ENCODE assay signal across 8 cellular contexts in genomic region chr1:243254927-243255790, GRCh38. TPM values are rescaled to one million over a fixed set of nuclear protein-coding genes. Genes with fewer than 3 reads are reported as not detected.
DNase-seq lines count a peak whose midpoint lies in the region; ATAC-seq and TF ChIP-seq lines count a peak whose summit lies in the region.

Gene CEP170, minus strand, starts transcription at chr1:243255281. Its CDS starts 30,001 bp downstream, at chr1:243225280.

- no peaks in the 10 kb centered on the region for H3K9me3 Mint-ChIP-seq in activated B cell treated with CpG ODN at 0.5 μM for 24 hours

- H3K27ac ChIP-seq in caudate nucleus (ENCODE audit: low read depth, low read length), result peak within 1 kb of the TSS; percentile 98

- H3K36me3 Mint-ChIP-seq in activated B cell treated with CpG ODN at 0.5 μM for 24 hours (ENCODE audit: low read depth), result peaks cover 16% of the 10 kb centered on the region

- ATAC-seq in GM18870 (IDR thresholded peaks at IDR 0.05; ENCODE audit: unreplicated experiment) (peak; percentile 50), HG03135 (IDR thresholded peaks at IDR 0.05; ENCODE audit: unreplicated experiment) (peak; percentile 54), activated B cell treated with CpG ODN at 0.5 μM for 24 hours (ENCODE audit: low read depth) (peak; percentile 69)

- H3K4me3 Mint-ChIP-seq in activated B cell treated with CpG ODN at 0.5 μM for 24 hours, result peak within 1 kb of the TSS; percentile 98

- DNase-seq in ACHN (peak; percentile 96), NCI-H2196 treated with DMSO at 0.1 percent for 48 hours (lab: John Stamatoyannopoulos, UW; ENCODE audit: unreplicated experiment) (peak; percentile 74), activated B cell treated with CpG ODN at 0.5 μM for 24 hours (peak; percentile 85), caudate nucleus (lab: John Stamatoyannopoulos, UW) (peak; percentile 71 to 99 (median 92)), iris pigment epithelial cell (ENCODE audit: low read depth) (peak; percentile 88)
- peak; percentile 89 for DNase-seq in stimulated activated CD4-positive, alpha-beta T cell treated with anti-CD3 and anti-CD28 coated beads, Interleukin-12 subunit alpha, Interleukin-12 subunit beta, amount 100 ng/mL, for 4 hours

- in situ Hi-C loops in ACHN (cut with HindIII; ENCODE audit: low pct_ligation_motif_present, low pct_unique_long_range_greater_than_20kb, low sequenced_read_pairs), result no loop called here

- no peak for TF ChIP-seq CTCF in activated B cell treated with CpG ODN at 0.5 μM for 24 hours (IDR thresholded peaks at IDR 0.05)

- H3K27ac Mint-ChIP-seq in activated B cell treated with CpG ODN at 0.5 μM for 24 hours, result peak within 1 kb of the TSS; percentile 98

- POLR2A ChIA-PET in activated B cell treated with CpG ODN at 0.5 μM for 24 hours (lab: Charles Lee), result interaction anchor here (0.5 to 4.5 kb wide), 26 partner anchors 8 to 1609 kb away, joined by 3 to 66 read pairs (median 4); partner anchors contain the start of genes ADSS2 and HNRNPU

- intact Hi-C loops in activated B cell treated with CpG ODN at 0.5 μM for 24 hours (cut with micrococcal nuclease), result loop anchor here (1.0 to 10.0 kb wide), 15 partner anchors 20 to 1736 kb away; partner anchors contain the start of genes AKT3, COX20 and FH

- no peaks in the 10 kb centered on the region for H3K27me3 Mint-ChIP-seq in activated B cell treated with CpG ODN at 0.5 μM for 24 hours

- H3K4me1 Mint-ChIP-seq in activated B cell treated with CpG ODN at 0.5 μM for 24 hours, result peaks cover 48% of the 10 kb centered on the region

- CTCF ChIA-PET in activated B cell treated with CpG ODN at 0.5 μM for 24 hours (lab: Charles Lee), result interaction anchor here (1.2 to 1.4 kb wide), 2 partner anchors 11 to 39 kb away, joined by 3 read pairs; no protein-coding TSS in a partner anchor

RNA-seq across cellular contexts. Expression of gene CEP170, which starts in this region (rescaled TPM):
- total RNA-seq in activated B cell treated with CpG ODN at 0.5 μM for 24 hours, result 74.3 and 91.9 TPM in 2 replicates

Comparison
In these comparisons a context has a peak if more than half of its experiments do, and no peak if none do; other contexts are left out.
1. Peak in every context shown above with its lines: DNase-seq, ATAC-seq and H3K27ac ChIP-seq.